Comparison of ENCODE assay signal across 1 cellular context in genomic region chr2:174802459-174802858, GRCh38.
TF ChIP-seq lines count a peak whose summit lies in the region.

No MANE protein-coding gene starts in this region.

TF ChIP-seq in IMR-90, 13 proteins besides CTCF, POLR2A, EP300 and RAD21 (continued from another document):
- no peak for TF ChIP-seq ELK1 (IDR thresholded peaks at IDR 0.05; ENCODE audit: borderline replicate concordance, low read depth, low read length)
- TF ChIP-seq FOS (IDR thresholded peaks at IDR 0.05; ENCODE audit: low read depth, low read length): no peak
- no peak for TF ChIP-seq MAZ (IDR thresholded peaks at IDR 0.05; ENCODE audit: borderline replicate concordance, low read depth, low read length)
